8 cellular contexts compared by ENCODE assay signal in the genomic region with DNA sequence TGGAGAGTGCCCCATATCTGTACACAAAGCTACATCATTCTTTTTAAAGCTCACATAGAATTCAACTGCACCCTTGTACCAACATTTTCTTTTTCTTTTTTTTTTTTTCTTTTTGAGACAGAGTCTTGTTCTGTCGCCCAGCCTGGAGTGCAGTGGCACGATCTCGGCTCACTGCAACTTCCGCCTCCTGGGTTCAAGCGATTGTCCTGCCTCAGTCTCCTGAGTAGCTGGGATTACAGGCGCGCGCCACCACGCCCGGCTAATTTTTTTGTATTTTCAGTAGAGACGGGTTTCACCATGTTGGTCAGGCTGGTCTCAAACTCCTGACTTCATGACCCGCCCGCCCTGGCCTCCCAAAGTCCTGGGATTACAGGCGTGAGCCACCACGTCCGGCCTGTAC. TPM values are rescaled to one million over a fixed set of nuclear protein-coding genes. Genes with fewer than 3 reads are reported as not detected.
A peak's percentile ranks its signal among the peaks of the same experiment; 100 is the strongest.
DNase-seq lines count a peak whose midpoint lies in the region; ATAC-seq, FAIRE-seq and TF ChIP-seq lines count a peak whose summit lies in the region.
"Not testable (repeated sequence)": the region's sequence is repeated elsewhere in the genome, so short reads cannot be mapped to it uniquely, and the experiment has no call there.

No MANE protein-coding gene starts in this region.

- H3K79me2 ChIP-seq in endothelial cell of umbilical vein (ENCODE audit: control insufficient read depth, insufficient read depth, low read length); osteoblast (ENCODE audit: insufficient read depth, low read length): not testable (repeated sequence)

- H3K4me1 Mint-ChIP-seq in T-helper 1 cell treated with Interleukin-12 subunit alpha and Interleukin-12 subunit beta and Interleukin-4 antibody, amounts not matched to agents 30 μg/mL and 1 μg/mL, for 36 hours (ENCODE audit: low read depth): peaks cover 23% of the 10 kb centered on the region
- peaks cover 19% of the 10 kb centered on the region for H3K4me1 Mint-ChIP-seq in activated naive CD8-positive, alpha-beta T cell treated with anti-CD3 and anti-CD28 coated beads, Interleukin-2, amount 50 U/mL, for 24 hours

- H3K4me2 ChIP-seq in endothelial cell of umbilical vein (ENCODE audit: insufficient read depth, low read length) (peak overlapping the region; percentile 97), osteoblast (ENCODE audit: insufficient read depth, low read length) (peak overlapping the region; percentile 82)

- not testable (repeated sequence) for H3K27ac ChIP-seq in HUES48 (ENCODE audit: low read depth, low read length); endothelial cell of umbilical vein (ENCODE audit: insufficient read depth, low read depth, low read length); osteoblast (ENCODE audit: low read depth, low read length)
- peak overlapping the region; percentile 77 to 78 for H3K27ac ChIP-seq in thoracic aorta

- CTCF ChIA-PET in BJ (lab: Yijun Ruan, JAX) (interaction anchor here (1.2 to 2.7 kb wide), 2 partner anchors 59 to 454 kb away, joined by 4 to 10 read pairs; no protein-coding TSS in a partner anchor), endothelial cell of umbilical vein (lab: Charles Lee) (interaction anchor here (0.6 to 2.6 kb wide), 3 partner anchors 71 to 454 kb away, joined by 3 to 6 read pairs (median 3); no protein-coding TSS in a partner anchor)

- H3K4me1 ChIP-seq in HUES48 (ENCODE audit: control insufficient read depth, insufficient read depth, low read length); endothelial cell of umbilical vein (ENCODE audit: control insufficient read depth, extremely low read depth, insufficient read depth, low read length); osteoblast (ENCODE audit: insufficient read depth, low read length): not testable (repeated sequence)
- H3K4me1 ChIP-seq in thoracic aorta (ENCODE audit: control insufficient read depth in 1 of 2, low read depth in 2 of 2): peaks cover 8 to 13% of the 10 kb centered on the region in 2 donors

- not testable (repeated sequence) for H3K27me3 ChIP-seq in BJ (ENCODE audit: control insufficient read depth, insufficient read depth, low read length); HUES48 (ENCODE audit: control insufficient read depth, insufficient read depth, low read length); endothelial cell of umbilical vein (ENCODE audit: control insufficient read depth in 2 of 2, insufficient read depth in 2 of 2, low read length in 2 of 2); kidney epithelial cell (ENCODE audit: control insufficient read depth, insufficient read depth, low read length); osteoblast (ENCODE audit: insufficient read depth, low read length); thoracic aorta (replicated peaks; ENCODE audit: insufficient read depth)

- TSS peak; percentile 28 for BruUV-seq in endothelial cell of umbilical vein (replicated peaks; lab: Mats Ljungman, UMichigan)

- not testable (repeated sequence) for H3K9me3 ChIP-seq in HUES48 (ENCODE audit: control insufficient read depth, insufficient read depth, low read length); endothelial cell of umbilical vein (replicated peaks; ENCODE audit: control insufficient read depth, insufficient read depth, low read length); osteoblast (ENCODE audit: low read depth, low read length); thoracic aorta

- not testable (repeated sequence) for H4K20me1 ChIP-seq in endothelial cell of umbilical vein (replicated peaks; ENCODE audit: control insufficient read depth, extremely low read depth, insufficient read depth, low read length); osteoblast (ENCODE audit: insufficient read depth, low read length)

- peak overlapping the region; percentile 93 for H3K4me3 Mint-ChIP-seq in T-helper 1 cell treated with Interleukin-12 subunit alpha and Interleukin-12 subunit beta and Interleukin-4 antibody, amounts not matched to agents 30 μg/mL and 1 μg/mL, for 36 hours
- peak overlapping the region; percentile 91 for H3K4me3 Mint-ChIP-seq in activated naive CD8-positive, alpha-beta T cell treated with anti-CD3 and anti-CD28 coated beads, Interleukin-2, amount 50 U/mL, for 24 hours

- not testable (repeated sequence) for H3K36me3 ChIP-seq in BJ (ENCODE audit: control insufficient read depth, insufficient read depth, low read length); HUES48 (ENCODE audit: control insufficient read depth, insufficient read depth, low read length); endothelial cell of umbilical vein (ENCODE audit: control insufficient read depth in 2 of 2, extremely low read depth in 1 of 2, insufficient read depth in 2 of 2, low read length in 2 of 2); kidney epithelial cell (ENCODE audit: control insufficient read depth, insufficient read depth, low read length); osteoblast (ENCODE audit: insufficient read depth, low read length); thoracic aorta

- H3K27me3 Mint-ChIP-seq in T-helper 1 cell treated with Interleukin-12 subunit alpha and Interleukin-12 subunit beta and Interleukin-4 antibody, amounts not matched to agents 30 μg/mL and 1 μg/mL, for 36 hours (ENCODE audit: low read depth); activated naive CD8-positive, alpha-beta T cell treated with anti-CD3 and anti-CD28 coated beads, Interleukin-2, amount 50 U/mL, for 24 hours: not testable (repeated sequence)

- FAIRE-seq in endothelial cell of umbilical vein (lab: Jason Lieb, UNC): not testable (repeated sequence)

- not testable (repeated sequence) for H3K9ac ChIP-seq in HUES48 (ENCODE audit: low read depth, low read length)
- H3K9ac ChIP-seq in endothelial cell of umbilical vein (replicated peaks; ENCODE audit: extremely low read depth, insufficient read depth, low read length): peak overlapping the region; percentile 77

- ATAC-seq in activated naive CD8-positive, alpha-beta T cell treated with anti-CD3 and anti-CD28 coated beads, Interleukin-2, amount 50 U/mL, for 24 hours; thoracic aorta (ENCODE audit: insufficient number of reproducible peaks, low FRiP score, low read depth): not testable (repeated sequence)

- not testable (repeated sequence) for H3K36me3 Mint-ChIP-seq in T-helper 1 cell treated with Interleukin-12 subunit alpha and Interleukin-12 subunit beta and Interleukin-4 antibody, amounts not matched to agents 30 μg/mL and 1 μg/mL, for 36 hours (ENCODE audit: low read depth)
- peaks cover 30% of the 10 kb centered on the region for H3K36me3 Mint-ChIP-seq in activated naive CD8-positive, alpha-beta T cell treated with anti-CD3 and anti-CD28 coated beads, Interleukin-2, amount 50 U/mL, for 24 hours (ENCODE audit: low read depth)

- H3K9me3 Mint-ChIP-seq in T-helper 1 cell treated with Interleukin-12 subunit alpha and Interleukin-12 subunit beta and Interleukin-4 antibody, amounts not matched to agents 30 μg/mL and 1 μg/mL, for 36 hours; activated naive CD8-positive, alpha-beta T cell treated with anti-CD3 and anti-CD28 coated beads, Interleukin-2, amount 50 U/mL, for 24 hours: not testable (repeated sequence)

- dilution Hi-C loops in endothelial cell of umbilical vein (cut with MboI; ENCODE audit: extremely low pct_ligation_motif_present, low sequenced_read_pairs): not testable (repeated sequence)

- TF ChIP-seq POLR2A in endothelial cell of umbilical vein (IDR thresholded peaks at IDR 0.05; ENCODE audit: low read depth, low read length): not testable (repeated sequence)

- peak overlapping the region; percentile 93 for H3K4me3 ChIP-seq in BJ (ENCODE audit: low read depth, low read length)
- H3K4me3 ChIP-seq in HUES48 (ENCODE audit: low read depth, low read length): peak overlapping the region; percentile 80
- peak overlapping the region in 2 of 3 experiments; percentile 67 to 83 for H3K4me3 ChIP-seq in endothelial cell of umbilical vein (replicated peaks in 1 of 3; ENCODE audit: insufficient read depth in 1 of 3, low read depth in 1 of 3, low read length in 3 of 3)
- H3K4me3 ChIP-seq in kidney epithelial cell (ENCODE audit: low read depth, low read length): peak overlapping the region; percentile 90
- H3K4me3 ChIP-seq in osteoblast (ENCODE audit: insufficient read depth, low read length): peak overlapping the region; percentile 81
- peak overlapping the region; percentile 93 for H3K4me3 ChIP-seq in thoracic aorta

- peak overlapping the region; percentile 61 for H3K27ac Mint-ChIP-seq in T-helper 1 cell treated with Interleukin-12 subunit alpha and Interleukin-12 subunit beta and Interleukin-4 antibody, amounts not matched to agents 30 μg/mL and 1 μg/mL, for 36 hours
- H3K27ac Mint-ChIP-seq in activated naive CD8-positive, alpha-beta T cell treated with anti-CD3 and anti-CD28 coated beads, Interleukin-2, amount 50 U/mL, for 24 hours: peak overlapping the region; percentile 86

- not testable (repeated sequence) for TF ChIP-seq CTCF in BJ (IDR thresholded peaks at IDR 0.05; ENCODE audit: insufficient read depth, low read depth, low read length); endothelial cell of umbilical vein (IDR thresholded peaks at IDR 0.05; ENCODE audit: extremely low read depth in 1 of 2, insufficient read depth in 1 of 2, low read depth in 1 of 2, low read length in 2 of 2); kidney epithelial cell (IDR thresholded peaks at IDR 0.05; ENCODE audit: insufficient read depth, low read length, poor library complexity, severe bottlenecking); osteoblast (IDR thresholded peaks at IDR 0.05; ENCODE audit: extremely low read depth, low read depth, low read length); thoracic aorta (IDR thresholded peaks at IDR 0.05)

- H2AFZ ChIP-seq in endothelial cell of umbilical vein (ENCODE audit: low read depth, low read length) (peak overlapping the region; percentile 66), osteoblast (ENCODE audit: low read length) (peak overlapping the region; percentile 100)

- intact Hi-C loops in endothelial cell of umbilical vein (cut with micrococcal nuclease): not testable (repeated sequence)

- POLR2A ChIA-PET in BJ (lab: Charles Lee); endothelial cell of umbilical vein (lab: Charles Lee): not testable (repeated sequence)

- H3K9me1 ChIP-seq in endothelial cell of umbilical vein (replicated peaks; ENCODE audit: control insufficient read depth, extremely low read depth, insufficient read depth, low read length): not testable (repeated sequence)

- DNase-seq in BJ (ENCODE audit: low read depth); activated naive CD8-positive, alpha-beta T cell treated with anti-CD3 and anti-CD28 coated beads, Interleukin-2, amount 50 U/mL, for 24 hours; endothelial cell of umbilical vein (ENCODE audit: low read depth, low spot score); kidney epithelial cell (ENCODE audit: low read depth); osteoblast (ENCODE audit: insufficient read length, low spot score, missing footprints); thoracic aorta (ENCODE audit: low spot score): not testable (repeated sequence)

RNA-seq across cellular contexts. Expression of a gene that starts 1.1 kb away (rescaled TPM):
- polyA plus RNA-seq in BJ (2011; rRNA removed) (10.9 and 16.3 TPM in 2 replicates), endothelial cell of umbilical vein (14.5 and 18.7 TPM in 2 replicates)
- polyA minus RNA-seq in BJ (2011; rRNA and poly(A)+ RNA removed): 11.7 and 14.4 TPM in 2 replicates
- total RNA-seq in endothelial cell of umbilical vein (12.0 and 13.1 TPM in 2 replicates), kidney epithelial cell (12.6 and 14.7 TPM in 2 replicates), osteoblast (4.4 and 5.1 TPM in 2 replicates), thoracic aorta (10 to 100 TPM; 16.1 to 17.5 TPM)
- polyA plus RNA-seq in endothelial cell of umbilical vein (2011; cell fraction: cytosol; rRNA removed): 11.5 and 12.5 TPM in 2 replicates
- 9.9 and 10.4 TPM in 2 replicates for polyA plus RNA-seq in endothelial cell of umbilical vein (2011; cell fraction: nucleus; rRNA removed)
- polyA plus RNA-seq in endothelial cell of umbilical vein (2012): 5.9 and 10.5 TPM in 2 replicates
- 8.9 and 11.8 TPM in 2 replicates for polyA minus RNA-seq in endothelial cell of umbilical vein
- polyA minus RNA-seq in endothelial cell of umbilical vein (2011; cell fraction: cytosol; rRNA and poly(A)+ RNA removed): 17.4 TPM
- polyA minus RNA-seq in endothelial cell of umbilical vein (2011; cell fraction: nucleus; rRNA and poly(A)+ RNA removed): 10.9 and 12.7 TPM in 2 replicates

RNA-seq across cellular contexts. Expression of a gene that starts 30.7 kb away (rescaled TPM):
- polyA plus RNA-seq in BJ (2011; rRNA removed): 63.7 and 67.6 TPM in 2 replicates
- polyA minus RNA-seq in BJ (2011; rRNA and poly(A)+ RNA removed): 24.8 and 46.0 TPM in 2 replicates
- total RNA-seq in endothelial cell of umbilical vein: 57.0 and 58.5 TPM in 2 replicates
- 42.9 and 52.5 TPM in 2 replicates for polyA plus RNA-seq in endothelial cell of umbilical vein
- polyA plus RNA-seq in endothelial cell of umbilical vein (2011; cell fraction: cytosol; rRNA removed): 72.7 and 90.5 TPM in 2 replicates
- 45.8 and 50.0 TPM in 2 replicates for polyA plus RNA-seq in endothelial cell of umbilical vein (2011; cell fraction: nucleus; rRNA removed)
- polyA plus RNA-seq in endothelial cell of umbilical vein (2012): 60.0 and 79.1 TPM in 2 replicates
- 37.5 and 48.3 TPM in 2 replicates for polyA minus RNA-seq in endothelial cell of umbilical vein
- polyA minus RNA-seq in endothelial cell of umbilical vein (2011; cell fraction: cytosol; rRNA and poly(A)+ RNA removed): 60.8 TPM
- 17.9 and 20.0 TPM in 2 replicates for polyA minus RNA-seq in endothelial cell of umbilical vein (2011; cell fraction: nucleus; rRNA and poly(A)+ RNA removed)
- total RNA-seq in kidney epithelial cell: 68.4 and 68.7 TPM in 2 replicates
- total RNA-seq in osteoblast: 40.1 and 41.6 TPM in 2 replicates
- 10 to 100 TPM; 14.1 to 18.6 TPM for total RNA-seq in thoracic aorta
